In the genomic region with DNA sequence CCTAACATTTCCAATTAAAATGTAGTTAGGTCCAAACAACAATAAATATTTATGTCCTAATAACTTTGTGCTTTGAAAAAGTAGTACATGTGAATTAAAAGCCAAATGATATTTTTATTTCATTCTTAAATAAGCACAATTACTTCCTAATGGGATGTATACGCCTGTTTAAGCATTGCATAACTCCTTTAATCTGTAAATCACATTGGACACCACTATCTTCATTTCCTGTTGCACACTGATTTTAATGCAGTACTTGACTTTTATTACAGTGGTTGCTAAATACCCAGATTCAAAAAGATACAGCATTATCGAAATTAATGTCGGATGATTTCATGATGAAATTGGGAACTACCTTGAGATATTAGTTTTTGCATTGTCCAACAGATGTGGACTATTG, we compare ENCODE assay signal across 5 cellular contexts.
"Had no signal": no experiment of that assay in that cellular context is flagged by ENCODE, and none has a peak within 500 bp of the region (broad histone marks: within the 10 kb centered on the region; RNA-seq: fewer than 3 reads in every experiment).

No MANE protein-coding gene starts in this region.

- H3K4me3 ChIP-seq: K562 had no signal

- DNase-seq: IMR-90, KBM-7, KG1 had no signal

- H3K27ac ChIP-seq: HL-60 had no signal
